In the genomic region with DNA sequence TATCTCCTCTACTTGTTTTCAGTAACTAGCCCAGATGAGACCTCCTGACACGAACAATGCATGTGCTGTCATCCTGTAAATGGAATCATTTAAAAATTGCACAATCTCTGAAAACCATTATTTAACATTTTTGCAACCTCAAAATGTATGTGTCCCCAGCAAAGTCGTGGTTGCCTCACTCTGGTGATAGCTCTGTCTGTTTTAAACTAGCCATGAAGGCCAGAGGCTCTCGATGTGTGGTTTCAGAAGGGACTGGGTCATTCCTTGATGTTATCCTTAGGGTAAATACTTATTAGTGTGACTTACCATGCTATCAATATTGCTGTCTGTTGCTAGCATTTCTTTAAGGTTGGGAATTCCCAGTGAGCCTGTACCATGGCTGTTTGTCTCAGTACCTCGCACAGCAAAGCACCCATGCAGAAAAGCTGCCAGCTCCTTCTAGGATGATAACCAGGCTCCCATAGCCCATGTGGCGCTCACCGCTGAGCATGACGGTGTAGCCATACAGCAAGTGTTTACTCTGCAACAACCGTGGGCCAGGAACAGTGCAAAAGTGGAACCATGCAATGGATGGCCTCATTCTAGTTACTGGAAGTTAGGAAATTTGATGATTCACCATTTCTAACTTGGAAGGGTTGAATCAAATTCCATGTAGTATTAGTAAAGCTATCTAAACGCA, we compare ENCODE assay signal across 9 cellular contexts. TPM values are rescaled to one million over a fixed set of nuclear protein-coding genes. Genes with fewer than 3 reads are reported as not detected.
A peak's percentile ranks its signal among the peaks of the same experiment; 100 is the strongest.
DNase-seq lines count a peak whose midpoint lies in the region; FAIRE-seq and TF ChIP-seq lines count a peak whose summit lies in the region.
"Had no signal": no experiment of that assay in that cellular context is flagged by ENCODE, and none has a peak within 500 bp of the region (broad histone marks: within the 10 kb centered on the region; RNA-seq: fewer than 3 reads in every experiment).

No MANE protein-coding gene starts in this region.

- H3K27me3 ChIP-seq in SJSA1 (replicated peaks) (no peaks in the 10 kb centered on the region), osteoblast (ENCODE audit: insufficient read depth, low read length) (no peaks in the 10 kb centered on the region)

- no peak overlapping the region for H2AFZ ChIP-seq in osteoblast (ENCODE audit: low read length)

- H3K36me3 ChIP-seq in SJSA1 (peaks cover 12% of the 10 kb centered on the region), osteoblast (ENCODE audit: insufficient read depth, low read length) (peaks cover 7% of the 10 kb centered on the region)

- H3K27ac ChIP-seq in SJSA1 = peak overlapping the region; percentile 91
- peak overlapping the region; percentile 100 for H3K27ac ChIP-seq in osteoblast (ENCODE audit: low read depth, low read length)

- H3K4me1 ChIP-seq in SJSA1 (replicated peaks) (peaks cover 70% of the 10 kb centered on the region), osteoblast (ENCODE audit: insufficient read depth, low read length) (peaks cover 45% of the 10 kb centered on the region)

- H3K79me2 ChIP-seq in osteoblast (ENCODE audit: insufficient read depth, low read length) = peaks cover 23% of the 10 kb centered on the region

- no peaks in the 10 kb centered on the region for H4K20me1 ChIP-seq in osteoblast (ENCODE audit: insufficient read depth, low read length)

- no peak overlapping the region for H3K4me3 ChIP-seq in SJSA1
- H3K4me3 ChIP-seq in fibroblast of pulmonary artery (replicated peaks; ENCODE audit: low read depth, low read length) = peak overlapping the region; percentile 11
- peak overlapping the region; percentile 14 for H3K4me3 ChIP-seq in osteoblast (ENCODE audit: insufficient read depth, low read length)

- H3K9me3 ChIP-seq in SJSA1 (replicated peaks) (no peaks in the 10 kb centered on the region), osteoblast (ENCODE audit: low read depth, low read length) (no peaks in the 10 kb centered on the region)

- no peak for TF ChIP-seq CTCF in fibroblast of pulmonary artery (IDR thresholded peaks at IDR 0.05; ENCODE audit: low read length, missing control alignments)
- TF ChIP-seq CTCF in osteoblast (IDR thresholded peaks at IDR 0.05; ENCODE audit: extremely low read depth, low read depth, low read length) = no peak

- no peak for FAIRE-seq in frontal cortex (lab: Jason Lieb, UNC)

- H3K4me2 ChIP-seq in osteoblast (ENCODE audit: insufficient read depth, low read length) = peak overlapping the region; percentile 57

- DNase-seq in Daoy (ENCODE audit: low read depth) (peak; percentile 84), SJSA1 (ENCODE audit: low read depth in 1 of 2, low spot score in 2 of 2) (peak; percentile 83 to 87), fibroblast of pulmonary artery (ENCODE audit: low read depth) (peak; percentile 97), osteoblast (ENCODE audit: insufficient read length, low spot score, missing footprints) (peak; percentile 95), frontal cortex (ENCODE audit: low spot score in 2 of 2) (no peak), activated gamma-delta T cell treated with Interleukin-2 at 50 U/mL for 16 hours (no peak), NCI-H524 (lab: John Stamatoyannopoulos, UW) (no peak), NCI-H2171 (lab: John Stamatoyannopoulos, UW) (no peak)
- DNase-seq: GDM1 had no signal

RNA-seq across cellular contexts. Expression of gene PGS1, which starts 2.9 kb away (rescaled TPM):
- total RNA-seq in Daoy (2014; rRNA removed; shearing (Covaris generic)) = 25.6 and 26.8 TPM in 2 replicates
- total RNA-seq in SJSA1 (2014; rRNA removed; shearing (Covaris generic)) = 43.6 and 64.1 TPM in 2 replicates
- total RNA-seq in osteoblast (34.4 and 39.5 TPM in 2 replicates), frontal cortex (18.8 TPM)

RNA-seq across cellular contexts. Expression of gene SOCS3, which starts 15.7 kb away (rescaled TPM):
- total RNA-seq in Daoy (2014; rRNA removed; shearing (Covaris generic)) = 25.3 and 27.9 TPM in 2 replicates
- total RNA-seq in SJSA1 (2014; rRNA removed; shearing (Covaris generic)) = 44.7 and 71.9 TPM in 2 replicates
- total RNA-seq in osteoblast (78.1 and 95.2 TPM in 2 replicates), frontal cortex (5.3 TPM)

Comparison
In these comparisons a context has a peak if more than half of its experiments do, and no peak if none do; other contexts are left out.
1. DNase-seq: peak in Daoy (single experiment), SJSA1 (2 of 2), fibroblast of pulmonary artery (single experiment) and osteoblast (single experiment); none in frontal cortex (0 of 2), activated gamma-delta T cell treated with Interleukin-2 at 50 U/mL for 16 hours (single experiment), NCI-H524 (0 of 2) and NCI-H2171 (single experiment).